Comparison of ENCODE assay signal across 8 cellular contexts in genomic region chr1:68231627-68232303, GRCh38. TPM values are rescaled to one million over a fixed set of nuclear protein-coding genes. Genes with fewer than 3 reads are reported as not detected.
A peak's percentile ranks its signal among the peaks of the same experiment; 100 is the strongest.
DNase-seq lines count a peak whose midpoint lies in the region; ATAC-seq and TF ChIP-seq lines count a peak whose summit lies in the region.

No MANE protein-coding gene starts in this region.

- TF ChIP-seq CTCF in esophagus muscularis mucosa (IDR thresholded peaks at IDR 0.05) (no peak), uterus (IDR thresholded peaks at IDR 0.05) (no peak)

- WGBS in esophagus muscularis mucosa = 0% methylated on average over 23 of the region's 31 CpGs

- H3K27ac ChIP-seq in esophagus muscularis mucosa (replicated peaks in 1 of 4) (peak overlapping the region; percentile 94 to 97 (median 96)), mucosa of rectum (ENCODE audit: low read depth in 2 of 2, low read length in 2 of 2) (peak overlapping the region; percentile 75 to 80), uterus (peak overlapping the region; percentile 80 to 82)

- H3K36me3 ChIP-seq in esophagus muscularis mucosa (no peaks in the 10 kb centered on the region), mucosa of rectum (ENCODE audit: control insufficient read depth in 2 of 2, insufficient read depth in 2 of 2, low read length in 2 of 2) (no peaks in the 10 kb centered on the region), uterus (no peaks in the 10 kb centered on the region)

- no peak for ATAC-seq in GM18517 (IDR thresholded peaks at IDR 0.05; ENCODE audit: unreplicated experiment)

- H3K4me1 ChIP-seq in esophagus muscularis mucosa = peaks cover 5 to 50% (median 45%) of the 10 kb centered on the region in 4 donors
- peaks cover 8 to 16% of the 10 kb centered on the region in 2 donors for H3K4me1 ChIP-seq in mucosa of rectum (ENCODE audit: control insufficient read depth in 2 of 2, insufficient read depth in 2 of 2, low read length in 2 of 2)
- no peaks in the 10 kb centered on the region for H3K4me1 ChIP-seq in uterus

- H3K27me3 ChIP-seq in esophagus muscularis mucosa (no peaks in the 10 kb centered on the region), mucosa of rectum (ENCODE audit: control insufficient read depth in 2 of 2, insufficient read depth in 2 of 2, low read length in 2 of 2) (no peaks in the 10 kb centered on the region), uterus (no peaks in the 10 kb centered on the region)

- H3K4me3 ChIP-seq in esophagus muscularis mucosa (peak overlapping the region; percentile 80 to 94 (median 80)), mucosa of rectum (ENCODE audit: low read length in 2 of 2) (peak overlapping the region; percentile 97), uterus (peak overlapping the region; percentile 58 to 69)

- H3K9ac ChIP-seq in mucosa of rectum (ENCODE audit: low read depth in 1 of 2, low read length in 2 of 2) = peak overlapping the region; percentile 88 to 90

- DNase-seq in NCI-H1694 treated with DMSO at 0.1 percent for 48 hours (lab: John Stamatoyannopoulos, UW) (peak; percentile 26), NCI-H1694 (lab: John Stamatoyannopoulos, UW) (no peak), RPMI7951 (ENCODE audit: low read depth) (peak; percentile 76), esophagus muscularis mucosa (ENCODE audit: extremely low spot score) (peak; percentile 96), uterus (peak; percentile 67 to 80)
- no peak for DNase-seq in activated CD4-positive, alpha-beta T cell treated with anti-CD3 and anti-CD28 coated beads for 1 hour

- no peaks in the 10 kb centered on the region for H3K9me3 ChIP-seq in esophagus muscularis mucosa
- H3K9me3 ChIP-seq in mucosa of rectum (ENCODE audit: control insufficient read depth in 2 of 2, low read length in 2 of 2) = no peaks in the 10 kb centered on the region
- H3K9me3 ChIP-seq in uterus = no peaks in the 10 kb centered on the region

- no peak for TF ChIP-seq POLR2A in esophagus muscularis mucosa (IDR thresholded peaks at IDR 0.05; ENCODE audit: low read depth)
- peak in 1 of 2 donors; percentile 21 for TF ChIP-seq POLR2A in uterus (IDR thresholded peaks at IDR 0.05)

- TF ChIP-seq EP300 in esophagus muscularis mucosa (IDR thresholded peaks at IDR 0.05) = no peak

- intact Hi-C loops in esophagus muscularis mucosa (cut with DNase I) (loop anchor here (2.0 to 5.0 kb wide), 3 partner anchors 57 to 111 kb away; no protein-coding TSS in a partner anchor), uterus (cut with DNase I; ENCODE audit: low total_unique reads) (no loop called here)

RNA-seq across cellular contexts. Expression of gene WLS, which starts 0.6 kb away (rescaled TPM):
- total RNA-seq in RPMI7951 (2014; rRNA removed; shearing (Covaris generic)) = 51.6 and 77.6 TPM in 2 replicates
- 100 to 1,000 TPM in 3 of 4 donors, 10 to 100 TPM in 1; 94.8 to 228 (median 163) TPM for total RNA-seq in esophagus muscularis mucosa
- total RNA-seq in uterus = 100 to 1,000 TPM in 2 of 4 donors, 10 to 100 TPM in 2; 44.1 to 160 (median 76.8) TPM

Comparison
In these comparisons a context has a peak if more than half of its experiments do, and no peak if none do; other contexts are left out.
1. DNase-seq: peak in NCI-H1694 treated with DMSO at 0.1 percent for 48 hours (single experiment), RPMI7951 (single experiment), esophagus muscularis mucosa (single experiment) and uterus (2 of 2); none in NCI-H1694 (single experiment) and activated CD4-positive, alpha-beta T cell treated with anti-CD3 and anti-CD28 coated beads for 1 hour (single experiment).
2. Peak in every context shown above with its lines, with median percentiles within 50 percentile points of each other: H3K27ac ChIP-seq and H3K4me3 ChIP-seq.